12 cellular contexts compared by ENCODE assay signal in genomic region chr17:43324205-43324893, GRCh38.
DNase-seq lines count a peak whose midpoint lies in the region; ATAC-seq and TF ChIP-seq lines count a peak whose summit lies in the region.
"Had no signal": no experiment of that assay in that cellular context is flagged by ENCODE, and none has a peak within 500 bp of the region (broad histone marks: within the 10 kb centered on the region; RNA-seq: fewer than 3 reads in every experiment).

No MANE protein-coding gene starts in this region.

- no peaks in the 10 kb centered on the region for H3K79me2 ChIP-seq in GM23248 (ENCODE audit: insufficient read depth)

- H2AFZ ChIP-seq in GM23248 = no peak overlapping the region

- no peak overlapping the region for H3K27ac Mint-ChIP-seq in activated naive CD8-positive, alpha-beta T cell treated with anti-CD3 and anti-CD28 coated beads, Interleukin-2, amount 50 U/mL, for 24 hours
- H3K27ac Mint-ChIP-seq in memory B cell = no peak overlapping the region

- no peaks in the 10 kb centered on the region for H3K9me3 ChIP-seq in GM23248 (ENCODE audit: low read depth)

- H3K27ac ChIP-seq in GM23248 = no peak overlapping the region
- H3K27ac ChIP-seq: breast epithelium, HL-60 had no signal

- no peak overlapping the region for H3K4me3 ChIP-seq in GM23248
- H3K4me3 ChIP-seq: breast epithelium had no signal

- no peaks in the 10 kb centered on the region for H3K9me2 ChIP-seq in GM23248 (ENCODE audit: insufficient read depth)

- peak; percentile 50 for ATAC-seq in GM18907 (IDR thresholded peaks at IDR 0.05; ENCODE audit: unreplicated experiment)
- peak; percentile 40 for ATAC-seq in activated naive CD8-positive, alpha-beta T cell treated with anti-CD3 and anti-CD28 coated beads, Interleukin-2, amount 50 U/mL, for 24 hours
- peak; percentile 37 for ATAC-seq in memory B cell (ENCODE audit: low read depth)
- ATAC-seq in HG03354 (IDR thresholded peaks at IDR 0.05; ENCODE audit: poor library complexity, severe bottlenecking, unreplicated experiment) = no peak
- ATAC-seq in GM18498 (IDR thresholded peaks at IDR 0.05; ENCODE audit: unreplicated experiment) = no peak

- H3K9ac ChIP-seq in GM23248 = no peak overlapping the region

- H3F3A ChIP-seq in GM23248 (ENCODE audit: insufficient read depth) = peaks cover 37% of the 10 kb centered on the region

- H3K9me3 Mint-ChIP-seq in activated naive CD8-positive, alpha-beta T cell treated with anti-CD3 and anti-CD28 coated beads, Interleukin-2, amount 50 U/mL, for 24 hours = no peaks in the 10 kb centered on the region
- H3K9me3 Mint-ChIP-seq in memory B cell = no peaks in the 10 kb centered on the region

- H3K27me3 ChIP-seq in GM23248 (replicated peaks; ENCODE audit: insufficient read depth) = no peaks in the 10 kb centered on the region
- H3K27me3 ChIP-seq: breast epithelium had no signal

- no peaks in the 10 kb centered on the region for H3K36me3 ChIP-seq in GM23248 (ENCODE audit: low read depth)
- H3K36me3 ChIP-seq: breast epithelium had no signal

- H3K4me3 Mint-ChIP-seq in activated naive CD8-positive, alpha-beta T cell treated with anti-CD3 and anti-CD28 coated beads, Interleukin-2, amount 50 U/mL, for 24 hours = no peak overlapping the region
- no peak overlapping the region for H3K4me3 Mint-ChIP-seq in memory B cell

- H3K27me3 Mint-ChIP-seq in activated naive CD8-positive, alpha-beta T cell treated with anti-CD3 and anti-CD28 coated beads, Interleukin-2, amount 50 U/mL, for 24 hours = peaks cover 10% of the 10 kb centered on the region
- H3K27me3 Mint-ChIP-seq in memory B cell = peaks cover 1% of the 10 kb centered on the region

- in situ Hi-C loops in GM23248 (cut with MboI) = loop anchor here (25.0 kb wide), 1 partner anchor 287 kb away; the partner anchor contains the start of gene RND2

- no peak for DNase-seq in AG09319 (ENCODE audit: extremely low read depth, low read depth)
- DNase-seq in activated naive CD8-positive, alpha-beta T cell treated with anti-CD3 and anti-CD28 coated beads, Interleukin-2, amount 50 U/mL, for 24 hours = no peak
- DNase-seq in memory B cell (ENCODE audit: low spot score in 2 of 2) = no peak
- no peak for DNase-seq in 8988T
- DNase-seq in GM23248 = no peak
- DNase-seq: CD4-positive, alpha-beta memory T cell; T-helper 2 cell had no signal

- peaks cover 8% of the 10 kb centered on the region for H3K36me3 Mint-ChIP-seq in activated naive CD8-positive, alpha-beta T cell treated with anti-CD3 and anti-CD28 coated beads, Interleukin-2, amount 50 U/mL, for 24 hours (ENCODE audit: low read depth)
- no peaks in the 10 kb centered on the region for H3K36me3 Mint-ChIP-seq in memory B cell
- H3K36me3 Mint-ChIP-seq: CD4-positive, alpha-beta memory T cell had no signal

- peak; percentile 25 for TF ChIP-seq CTCF in AG09319 (IDR thresholded peaks at IDR 0.05; ENCODE audit: low read depth, low read length)

- H3K4me1 ChIP-seq in GM23248 (ENCODE audit: insufficient read depth) = peaks cover 16% of the 10 kb centered on the region
- H3K4me1 ChIP-seq: breast epithelium had no signal

- peaks cover 17% of the 10 kb centered on the region for H3K4me1 Mint-ChIP-seq in activated naive CD8-positive, alpha-beta T cell treated with anti-CD3 and anti-CD28 coated beads, Interleukin-2, amount 50 U/mL, for 24 hours
- peaks cover 3% of the 10 kb centered on the region for H3K4me1 Mint-ChIP-seq in memory B cell

- no peaks in the 10 kb centered on the region for H4K20me1 ChIP-seq in GM23248 (ENCODE audit: insufficient read depth)

- WGBS in GM23248 (ENCODE audit: low coverage in 1 of 2, low lambda C conversion rate in 2 of 2, missing lambda C conversion rate in 2 of 2), 2 experiments = 87% methylated on average over 22 of the region's 22 CpGs

- no peak overlapping the region for H3K4me2 ChIP-seq in GM23248 (ENCODE audit: unreplicated experiment)

Comparison
In these comparisons a context has a peak if more than half of its experiments do, and no peak if none do; other contexts are left out.
1. ATAC-seq: peak in GM18907 (single experiment), activated naive CD8-positive, alpha-beta T cell treated with anti-CD3 and anti-CD28 coated beads, Interleukin-2, amount 50 U/mL, for 24 hours (single experiment) and memory B cell (single experiment); none in HG03354 (single experiment) and GM18498 (single experiment).